ENCODE assay signal across 8 cellular contexts in genomic region chr4:147732516-147733193, GRCh38. TPM values are rescaled to one million over a fixed set of nuclear protein-coding genes. Genes with fewer than 3 reads are reported as not detected.
DNase-seq lines count a peak whose midpoint lies in the region; ATAC-seq and TF ChIP-seq lines count a peak whose summit lies in the region.

No MANE protein-coding gene starts in this region.

- H3K27ac ChIP-seq in dorsolateral prefrontal cortex (peak overlapping the region in 47 of 59 donors; percentile 3 to 88 (median 64)), lung (ENCODE audit: low read depth in 1 of 2, low read length in 1 of 2) (peak overlapping the region; percentile 71 to 89), thymus (ENCODE audit: low read depth) (peak overlapping the region; percentile 62)

- peak; percentile 11 for DNase-seq in stimulated activated CD4-positive, alpha-beta T cell treated with anti-CD3 and anti-CD28 coated beads, Interleukin-12 subunit alpha, Interleukin-12 subunit beta, amount 100 ng/mL, for 4 hours
- DNase-seq in stimulated activated CD4-positive, alpha-beta T cell treated with anti-CD3 and anti-CD28 coated beads, Interleukin-4, amount 100 ng/mL, for 24 hours, result no peak
- DNase-seq in RPMI7951 (ENCODE audit: low read depth) (peak; percentile 45), dorsolateral prefrontal cortex (no peak), lung (ENCODE audit: low spot score) (peak; percentile 52), DMS153 (lab: John Stamatoyannopoulos, UW) (no peak)

- H3K36me3 ChIP-seq in lung (ENCODE audit: control insufficient read depth in 2 of 2, insufficient read depth in 2 of 2, low read length in 2 of 2) (no peaks in the 10 kb centered on the region), thymus (ENCODE audit: control insufficient read depth, insufficient read depth) (no peaks in the 10 kb centered on the region)

- WGBS in lung, 2 donors, result 1% methylated on average over 36 of the region's 36 CpGs
- WGBS in thymus, result 2% methylated on average over 36 of the region's 36 CpGs

- no peaks in the 10 kb centered on the region for H3K9me3 ChIP-seq in lung (ENCODE audit: control insufficient read depth in 2 of 2, insufficient read depth in 1 of 2, low read length in 1 of 2)
- no peaks in the 10 kb centered on the region for H3K9me3 ChIP-seq in thymus (ENCODE audit: control insufficient read depth)

- H3K4me1 ChIP-seq in lung (ENCODE audit: control insufficient read depth in 2 of 2, insufficient read depth in 2 of 2, low read length in 2 of 2), result peaks cover 0 to 19% of the 10 kb centered on the region in 2 donors
- peaks cover 11% of the 10 kb centered on the region for H3K4me1 ChIP-seq in thymus (ENCODE audit: control insufficient read depth, insufficient read depth, low read length)

- peak; percentile 39 for ATAC-seq in HG02943 (IDR thresholded peaks at IDR 0.05; ENCODE audit: low read depth, unreplicated experiment)
- ATAC-seq in lung (ENCODE audit: insufficient read depth, low FRiP score), result peak; percentile 54

- intact Hi-C loops in dorsolateral prefrontal cortex (cut with DNase I), result no loop called here

- H3K27me3 ChIP-seq in dorsolateral prefrontal cortex (peaks cover 0 to 32% (median 0%) of the 10 kb centered on the region in 45 donors), lung (ENCODE audit: control insufficient read depth, insufficient read depth) (no peaks in the 10 kb centered on the region), thymus (ENCODE audit: control insufficient read depth, insufficient read depth) (no peaks in the 10 kb centered on the region)

- TF ChIP-seq CTCF in dorsolateral prefrontal cortex (IDR thresholded peaks at IDR 0.05 in 54 of 56, conservative IDR thresholded peaks at IDR 0.05 in 2 of 56; ENCODE audit: low read depth in 1 of 56, partially characterized antibody in 56 of 56), result no peak
- TF ChIP-seq CTCF in lung (IDR thresholded peaks at IDR 0.05; ENCODE audit: control extremely low read depth, extremely low read depth), result no peak

- H3K4me3 ChIP-seq in dorsolateral prefrontal cortex (peak overlapping the region; percentile 56 to 83 (median 73)), lung (peak overlapping the region; percentile 91), thymus (ENCODE audit: low read length) (peak overlapping the region; percentile 75)

RNA-seq across cellular contexts. Expression of gene ARHGAP10, which starts 0.8 kb away (rescaled TPM):
- total RNA-seq in RPMI7951 (2014; rRNA removed; shearing (Covaris generic)), result 16.1 and 16.9 TPM in 2 replicates
- 10 to 100 TPM in 108 of 120 experiments, 1 to 10 TPM in 12; 6.8 to 26.3 (median 12.9) TPM for total RNA-seq in dorsolateral prefrontal cortex
- total RNA-seq in lung, result 10 to 100 TPM; 23.6 to 25.0 TPM
- 10 to 100 TPM in 1 of 2 donors, 1 to 10 TPM in 1; 9.1 to 11.4 TPM for polyA plus RNA-seq in lung
- polyA plus RNA-seq in thymus, result 13.4 TPM

RNA-seq across cellular contexts. Expression of gene PRMT9, which starts 48.7 kb away (rescaled TPM):
- total RNA-seq in RPMI7951 (2014; rRNA removed; shearing (Covaris generic)), result 6.0 and 6.5 TPM in 2 replicates
- total RNA-seq in dorsolateral prefrontal cortex (10 to 100 TPM in 115 of 120 experiments, 1 to 10 TPM in 5; 6.9 to 20.4 (median 14.3) TPM), lung (10 to 100 TPM in 1 of 2 donors, 1 to 10 TPM in 1; 8.0 to 23.9 TPM)
- polyA plus RNA-seq in lung (1 to 10 TPM; 4.1 to 5.3 TPM), thymus (9.7 TPM)

Comparison
In these comparisons a context has a peak if more than half of its experiments do, and no peak if none do; other contexts are left out.
1. DNase-seq: peak in stimulated activated CD4-positive, alpha-beta T cell treated with anti-CD3 and anti-CD28 coated beads, Interleukin-12 subunit alpha, Interleukin-12 subunit beta, amount 100 ng/mL, for 4 hours (single experiment), RPMI7951 (single experiment) and lung (single experiment); none in stimulated activated CD4-positive, alpha-beta T cell treated with anti-CD3 and anti-CD28 coated beads, Interleukin-4, amount 100 ng/mL, for 24 hours (single experiment), dorsolateral prefrontal cortex (0 of 10) and DMS153 (single experiment).
2. Peak in every context shown above with its lines, with median percentiles within 50 percentile points of each other: H3K27ac ChIP-seq and H3K4me3 ChIP-seq.